In genomic region chr16:27568077-27568476, GRCh38 we compare ENCODE assay signal across 23 cellular contexts. TPM values are rescaled to one million over a fixed set of nuclear protein-coding genes. Genes with fewer than 3 reads are reported as not detected.
DNase-seq lines count a peak whose midpoint lies in the region; ATAC-seq, FAIRE-seq and TF ChIP-seq lines count a peak whose summit lies in the region.
"Had no signal": no experiment of that assay in that cellular context is flagged by ENCODE, and none has a peak within 500 bp of the region (broad histone marks: within the 10 kb centered on the region; RNA-seq: fewer than 3 reads in every experiment).

No MANE protein-coding gene starts in this region.

- no peak overlapping the region for H3K9ac ChIP-seq in HepG2 (ENCODE audit: insufficient read depth, low read depth, low read length)
- H3K9ac ChIP-seq: BLaER1 treated with 17β-estradiol and CSF1 and Interleukin-3, amounts not matched to agents 10 nM and 100 nM had no signal

- no TSS peak for BruUV-seq in HepG2 (replicated peaks; lab: Mats Ljungman, UMichigan)
- no TSS peak for BruUV-seq in Panc1 (replicated peaks; lab: Mats Ljungman, UMichigan)

- POLR2A ChIA-PET in HepG2 (lab: Yijun Ruan, JAX) (interaction anchor here (1.1 kb wide), 1 partner anchor 19 kb away, joined by 5 read pairs; the partner anchor contains the start of genes GTF3C1 and KATNIP), Panc1 (lab: Charles Lee) (no interaction called here)

- H3K36me3 ChIP-seq in HepG2 (replicated peaks in 1 of 2; ENCODE audit: control insufficient read depth in 1 of 2, insufficient read depth in 2 of 2, low read length in 2 of 2), result no peaks in the 10 kb centered on the region
- H3K36me3 ChIP-seq in right lobe of liver, result no peaks in the 10 kb centered on the region
- H3K36me3 ChIP-seq in Panc1 (ENCODE audit: control insufficient read depth, insufficient read depth, low read length), result no peaks in the 10 kb centered on the region
- peaks cover 0 to 7% (median 0%) of the 10 kb centered on the region in 3 donors for H3K36me3 ChIP-seq in esophagus squamous epithelium
- H3K36me3 ChIP-seq: BE2C had no signal

- 97% methylated on average over 4 of the region's 4 CpGs for whole genome bisulfite sequencing in HepG2 (ENCODE audit: low lambda C conversion rate)
- 91% methylated on average over 4 of the region's 4 CpGs for WGBS in right lobe of liver (ENCODE audit: insufficient coverage, low coverage, low lambda C conversion rate, missing lambda C conversion rate)
- WGBS in esophagus squamous epithelium, 2 donors, result 91 to 94% methylated on average over 4 of the region's 4 CpGs

- H3K4me1 ChIP-seq in HepG2 (ENCODE audit: insufficient read depth, low read length) (no peaks in the 10 kb centered on the region), right lobe of liver (no peaks in the 10 kb centered on the region), Panc1 (ENCODE audit: control insufficient read depth, insufficient read depth, low read length) (no peaks in the 10 kb centered on the region), esophagus squamous epithelium (peaks cover 0 to 17% (median 0%) of the 10 kb centered on the region in 3 donors)
- H3K4me1 ChIP-seq: BE2C had no signal

- intact Hi-C loops in HepG2 (cut with micrococcal nuclease; ENCODE audit: unreplicated experiment), result no loop called here
- intact Hi-C loops in right lobe of liver (cut with DNase I), result no loop called here
- intact Hi-C loops in Panc1 (cut with micrococcal nuclease; ENCODE audit: unreplicated experiment), result no loop called here
- intact Hi-C loops in esophagus squamous epithelium (cut with DNase I), result no loop called here

- no peaks in the 10 kb centered on the region for H3K79me2 ChIP-seq in HepG2 (ENCODE audit: insufficient read depth, low read length)

- no peak for FAIRE-seq in HepG2 (lab: Jason Lieb, UNC)
- FAIRE-seq: A204.1, GM12891 had no signal

- H3K4me3 ChIP-seq in HepG2 (replicated peaks in 1 of 3; ENCODE audit: insufficient read depth in 1 of 3, low read depth in 2 of 3, low read length in 3 of 3) (no peak overlapping the region), right lobe of liver (no peak overlapping the region), Panc1 (ENCODE audit: low read depth in 2 of 2, low read length in 2 of 2) (no peak overlapping the region), epithelial cell of esophagus (ENCODE audit: low read length) (no peak overlapping the region), esophagus squamous epithelium (no peak overlapping the region)
- H3K4me3 ChIP-seq: BLaER1 treated with 17β-estradiol and CSF1 and Interleukin-3, amounts not matched to agents 10 nM and 100 nM; GM23338 had no signal

- ATAC-seq in HepG2 (no peak), right lobe of liver (no peak), Panc1 (no peak)
- ATAC-seq: GM23338, HCT116 had no signal

- H4K20me1 ChIP-seq in HepG2 (ENCODE audit: insufficient read depth, low read length), result no peaks in the 10 kb centered on the region

- TF ChIP-seq POLR2A in HepG2 (IDR thresholded peaks at IDR 0.05; ENCODE audit: insufficient read depth in 1 of 2, low read depth in 2 of 2, low read length in 2 of 2), result no peak
- TF ChIP-seq POLR2A in right lobe of liver (IDR thresholded peaks at IDR 0.05), result no peak
- TF ChIP-seq POLR2A in esophagus squamous epithelium (IDR thresholded peaks at IDR 0.05), result no peak

- no peak overlapping the region for H2AFZ ChIP-seq in HepG2 (ENCODE audit: low read length)
- H2AFZ ChIP-seq: GM23338 had no signal

- H3K9me3 ChIP-seq in HepG2 (ENCODE audit: low read length), result no peaks in the 10 kb centered on the region
- no peaks in the 10 kb centered on the region for H3K9me3 ChIP-seq in right lobe of liver
- H3K9me3 ChIP-seq in Panc1 (ENCODE audit: control insufficient read depth, insufficient read depth, low read depth, low read length), result no peaks in the 10 kb centered on the region
- no peaks in the 10 kb centered on the region for H3K9me3 ChIP-seq in esophagus squamous epithelium
- H3K9me3 ChIP-seq: BE2C; BLaER1 treated with 17β-estradiol and CSF1 and Interleukin-3, amounts not matched to agents 10 nM and 100 nM had no signal

- no peak for TF ChIP-seq EP300 in HepG2 (IDR thresholded peaks at IDR 0.05; ENCODE audit: low read depth in 2 of 2, low read length in 2 of 2)
- TF ChIP-seq EP300 in HepG2 (CRISPR knock-in tag; IDR thresholded peaks at IDR 0.05; ENCODE audit: borderline replicate concordance), result no peak

- no peak for TF ChIP-seq RAD21 in HepG2 (CRISPR knock-in tag; IDR thresholded peaks at IDR 0.05)

- H3K27ac ChIP-seq in HepG2 (ENCODE audit: extremely low read length, insufficient read depth, low read length) (no peak overlapping the region), right lobe of liver (no peak overlapping the region), Panc1 (ENCODE audit: low read length) (no peak overlapping the region), esophagus squamous epithelium (no peak overlapping the region)
- H3K27ac ChIP-seq: 22Rv1; BLaER1 treated with 17β-estradiol and CSF1 and Interleukin-3, amounts not matched to agents 10 nM and 100 nM had no signal

- no peak for DNase-seq in HepG2 (ENCODE audit: low spot score)
- no peak for DNase-seq in right lobe of liver
- peak; percentile 33 for DNase-seq in Panc1 (ENCODE audit: low read depth, low spot score)
- DNase-seq in epithelial cell of esophagus (ENCODE audit: low read depth), result peak; percentile 50
- no peak for DNase-seq in cerebellar nuclear complex (lab: John Stamatoyannopoulos, UW)
- DNase-seq in esophagus squamous epithelium (lab: John Stamatoyannopoulos, UW), result no peak
- DNase-seq in stimulated activated CD8-positive, alpha-beta memory T cell treated with anti-CD3 and anti-CD28 coated beads, Interleukin-4, amount 100 ng/mL, for 48 hours, result no peak
- no peak for DNase-seq in NCI-H128 (lab: John Stamatoyannopoulos, UW; ENCODE audit: unreplicated experiment)
- DNase-seq: ACHN; AML-193; BE2C; CD4-positive, alpha-beta T cell; CD8-positive, alpha-beta memory T cell; DMS53; DMS79 treated with DMSO at 0.1 percent for 48 hours; GF-D8; H9 had no signal

- in situ Hi-C loops in HepG2 (cut with HindIII; ENCODE audit: extremely low pct_ligation_motif_present, low pct_unique_long_range_greater_than_20kb) (no loop called here), Panc1 (cut with HindIII; ENCODE audit: low pct_unique_long_range_greater_than_20kb, low sequenced_read_pairs) (no loop called here)

- no peaks in the 10 kb centered on the region for H3K27me3 ChIP-seq in HepG2 (ENCODE audit: control insufficient read depth in 1 of 2, insufficient read depth in 2 of 2, low read length in 2 of 2)
- no peaks in the 10 kb centered on the region for H3K27me3 ChIP-seq in right lobe of liver
- no peaks in the 10 kb centered on the region for H3K27me3 ChIP-seq in Panc1 (ENCODE audit: control insufficient read depth, insufficient read depth, low read length)
- no peaks in the 10 kb centered on the region for H3K27me3 ChIP-seq in esophagus squamous epithelium
- H3K27me3 ChIP-seq: BE2C; BLaER1 treated with 17β-estradiol and CSF1 and Interleukin-3, amounts not matched to agents 10 nM and 100 nM had no signal

- CTCF ChIA-PET in HepG2 (lab: Yijun Ruan, JAX; ENCODE audit: low intra/inter-chr PET ratio, low total read pairs), result no interaction called here
- CTCF ChIA-PET in Panc1 (lab: Charles Lee), result interaction anchor here (1.0 kb wide), 1 partner anchor 123 kb away, joined by 4 read pairs; no protein-coding TSS in a partner anchor

- TF ChIP-seq CTCF in HepG2 (CRISPR knock-in tag; IDR thresholded peaks at IDR 0.05) (no peak), right lobe of liver (IDR thresholded peaks at IDR 0.05) (no peak), Panc1 (IDR thresholded peaks at IDR 0.05) (no peak), epithelial cell of esophagus (IDR thresholded peaks at IDR 0.05; ENCODE audit: insufficient read depth, low read depth, low read length, missing control alignments) (no peak), esophagus squamous epithelium (IDR thresholded peaks at IDR 0.05) (no peak)

- H3K4me2 ChIP-seq in HepG2 (ENCODE audit: low read depth, low read length), result no peak overlapping the region
- H3K4me2 ChIP-seq: BLaER1 treated with 17β-estradiol and CSF1 and Interleukin-3, amounts not matched to agents 10 nM and 100 nM; GM23338 had no signal

RNA-seq across cellular contexts. Expression of gene KATNIP, which starts 18.1 kb away (rescaled TPM):
- total RNA-seq in HepG2 (2016; rRNA removed; fragmentation: Illumina TruSeq; extraction: Trizol) (11.8 and 12.0 TPM in 2 replicates), right lobe of liver (10 to 100 TPM in 1 of 6 experiments, 1 to 10 TPM in 5; 6.1 to 10.2 (median 7.6) TPM), Panc1 (2021; ENCODE audit: unreplicated experiment) (36.7 TPM), esophagus squamous epithelium (10 to 100 TPM; 17.5 to 32.2 (median 25.5) TPM)
- 1.4 and 2.9 TPM in 2 replicates for total RNA-seq in HepG2 (2016; cell fraction: cytosol; rRNA removed; fragmentation: Illumina TruSeq; extraction: Trizol; ENCODE audit: low read depth)
- 11.9 and 13.3 TPM in 2 replicates for total RNA-seq in HepG2 (2016; cell fraction: insoluble cytoplasmic fraction; rRNA removed; fragmentation: Illumina TruSeq; extraction: Trizol)
- total RNA-seq in HepG2 (2016; cell fraction: membrane; rRNA removed; fragmentation: Illumina TruSeq; extraction: Trizol), result 3.3 and 4.4 TPM in 2 replicates
- total RNA-seq in HepG2 (2016; cell fraction: nucleus; rRNA removed; fragmentation: Illumina TruSeq; extraction: Trizol), result 19.2 and 23.9 TPM in 2 replicates
- 9.7 and 13.1 TPM in 2 replicates for polyA plus RNA-seq in HepG2 (2011; rRNA removed)
- polyA plus RNA-seq in HepG2 (2011; cell fraction: cytosol; rRNA removed), result 4.9 and 5.9 TPM in 2 replicates
- 69.4 and 79.1 TPM in 2 replicates for polyA plus RNA-seq in HepG2 (2011; cell fraction: nucleus; rRNA removed)
- 7.3 and 9.1 TPM in 2 replicates for polyA plus RNA-seq in HepG2 (2012)
- polyA plus RNA-seq in HepG2 (2016; cell fraction: cytosol; fragmentation: Illumina TruSeq; extraction: Trizol; ENCODE audit: low read depth), result 0.67 and 0.72 TPM in 2 replicates
- polyA plus RNA-seq in HepG2 (2016; cell fraction: insoluble cytoplasmic fraction; fragmentation: Illumina TruSeq; extraction: Trizol; ENCODE audit: low read depth), result 5.8 and 8.3 TPM in 2 replicates
- polyA plus RNA-seq in HepG2 (2016; cell fraction: membrane; fragmentation: Illumina TruSeq; extraction: Trizol; ENCODE audit: low read depth), result 0.84 and 1.0 TPM in 2 replicates
- polyA plus RNA-seq in HepG2 (2016; cell fraction: nucleus; fragmentation: Illumina TruSeq; extraction: Trizol; ENCODE audit: insufficient read depth, low read depth), result 26.4 and 32.6 TPM in 2 replicates
- 14.8 and 27.4 TPM in 2 replicates for polyA minus RNA-seq in HepG2 (2011; rRNA and poly(A)+ RNA removed; ENCODE audit: low replicate concordance)
- polyA minus RNA-seq in HepG2 (2011; cell fraction: cytosol; rRNA and poly(A)+ RNA removed), result 5.6 and 7.6 TPM in 2 replicates
- polyA minus RNA-seq in HepG2 (2011; cell fraction: nucleus; rRNA and poly(A)+ RNA removed), result 46.9 and 47.9 TPM in 2 replicates
- 28.7 TPM for polyA plus RNA-seq in Panc1 (2012; ENCODE audit: insufficient read length)

RNA-seq across cellular contexts. Expression of gene GTF3C1, which starts 18.4 kb away (rescaled TPM):
- total RNA-seq in HepG2 (2016; rRNA removed; fragmentation: Illumina TruSeq; extraction: Trizol), result 44.9 and 72.7 TPM in 2 replicates
- 15.7 and 16.0 TPM in 2 replicates for total RNA-seq in HepG2 (2016; cell fraction: cytosol; rRNA removed; fragmentation: Illumina TruSeq; extraction: Trizol; ENCODE audit: low read depth)
- total RNA-seq in HepG2 (2016; cell fraction: insoluble cytoplasmic fraction; rRNA removed; fragmentation: Illumina TruSeq; extraction: Trizol), result 34.4 and 74.8 TPM in 2 replicates
- total RNA-seq in HepG2 (2016; cell fraction: membrane; rRNA removed; fragmentation: Illumina TruSeq; extraction: Trizol), result 23.3 and 26.6 TPM in 2 replicates
- 94.4 and 99.1 TPM in 2 replicates for total RNA-seq in HepG2 (2016; cell fraction: nucleus; rRNA removed; fragmentation: Illumina TruSeq; extraction: Trizol)
- polyA plus RNA-seq in HepG2 (2011; rRNA removed), result 29.2 and 36.7 TPM in 2 replicates
- 23.4 and 32.3 TPM in 2 replicates for polyA plus RNA-seq in HepG2 (2011; cell fraction: cytosol; rRNA removed)
- 116 and 121 TPM in 2 replicates for polyA plus RNA-seq in HepG2 (2011; cell fraction: nucleus; rRNA removed)
- polyA plus RNA-seq in HepG2 (2012), result 36.5 and 37.3 TPM in 2 replicates
- polyA plus RNA-seq in HepG2 (2016; cell fraction: cytosol; fragmentation: Illumina TruSeq; extraction: Trizol; ENCODE audit: low read depth), result 7.7 TPM in 2 replicates
- 36.4 and 43.1 TPM in 2 replicates for polyA plus RNA-seq in HepG2 (2016; cell fraction: insoluble cytoplasmic fraction; fragmentation: Illumina TruSeq; extraction: Trizol; ENCODE audit: low read depth)
- 12.2 and 12.6 TPM in 2 replicates for polyA plus RNA-seq in HepG2 (2016; cell fraction: membrane; fragmentation: Illumina TruSeq; extraction: Trizol; ENCODE audit: low read depth)
- 147 and 157 TPM in 2 replicates for polyA plus RNA-seq in HepG2 (2016; cell fraction: nucleus; fragmentation: Illumina TruSeq; extraction: Trizol; ENCODE audit: insufficient read depth, low read depth)
- polyA minus RNA-seq in HepG2 (2011; rRNA and poly(A)+ RNA removed; ENCODE audit: low replicate concordance), result 64.4 and 114 TPM in 2 replicates
- polyA minus RNA-seq in HepG2 (2011; cell fraction: cytosol; rRNA and poly(A)+ RNA removed), result 73.8 and 74.4 TPM in 2 replicates
- polyA minus RNA-seq in HepG2 (2011; cell fraction: nucleus; rRNA and poly(A)+ RNA removed), result 75.6 and 96.5 TPM in 2 replicates
- total RNA-seq in right lobe of liver, result 10 to 100 TPM; 25.3 to 53.3 (median 26.9) TPM
- total RNA-seq in Panc1 (2021; ENCODE audit: unreplicated experiment), result 121 TPM
- 103 TPM for polyA plus RNA-seq in Panc1 (2012; ENCODE audit: insufficient read length)
- total RNA-seq in esophagus squamous epithelium, result 100 to 1,000 TPM in 1 of 4 donors, 10 to 100 TPM in 3; 76.5 to 171 (median 84.9) TPM

Comparison
In these comparisons a context has a peak if more than half of its experiments do, and no peak if none do; other contexts are left out.
1. DNase-seq: peak in Panc1 (single experiment) and epithelial cell of esophagus (single experiment); none in HepG2 (single experiment), right lobe of liver (0 of 3), cerebellar nuclear complex (0 of 2), esophagus squamous epithelium (single experiment), stimulated activated CD8-positive, alpha-beta memory T cell treated with anti-CD3 and anti-CD28 coated beads, Interleukin-4, amount 100 ng/mL, for 48 hours (single experiment) and NCI-H128 (single experiment).